26 cellular contexts compared by ENCODE assay signal in genomic region chr2:121359170-121359569, GRCh38.
"Had no signal": no experiment of that assay in that cellular context is flagged by ENCODE, and none has a peak within 500 bp of the region (broad histone marks: within the 10 kb centered on the region; RNA-seq: fewer than 3 reads in every experiment).

No MANE protein-coding gene starts in this region.

- H3K9me3 ChIP-seq: body of pancreas, esophagus muscularis mucosa, gastroesophageal sphincter had no signal

- H3K4me1 Mint-ChIP-seq: T-cell, WTC11 had no signal

- H3K27ac Mint-ChIP-seq: activated CD8-positive, alpha-beta T cell treated with anti-CD3 and anti-CD28 coated beads for 36 hours; activated naive CD8-positive, alpha-beta T cell; effector memory CD8-positive, alpha-beta T cell; T-helper 1 cell treated with Interleukin-12 subunit alpha and Interleukin-12 subunit beta and Interleukin-4 antibody, amounts not matched to agents 30 μg/mL and 1 μg/mL, for 36 hours; WTC11 had no signal

- DNase-seq: activated CD4-positive, alpha-beta T cell treated with anti-CD3 and anti-CD28 coated beads for 48 hours; activated CD4-positive, alpha-beta T cell treated with anti-CD3 and anti-CD28 coated beads, Interleukin-2, amount 50 U/mL, for 1 hour; activated CD4-positive, alpha-beta T cell treated with anti-CD3 and anti-CD28 coated beads, Interleukin-2, amount 50 U/mL, for 48 hours; activated CD8-positive, alpha-beta memory T cell treated with anti-CD3 and anti-CD28 coated beads for 24 hours; activated CD8-positive, alpha-beta T cell treated with anti-CD3 and anti-CD28 coated beads for 36 hours; activated gamma-delta T cell; activated naive CD4-positive, alpha-beta T cell treated with anti-CD3 and anti-CD28 coated beads, Interleukin-2, amount 50 U/mL, for 16 hours; activated naive CD4-positive, alpha-beta T cell treated with Interleukin-2 at 50 U/mL for 16 hours; activated T-cell treated with anti-CD3 and anti-CD28 coated beads, Interleukin-2, amount 50 U/mL, for 4 hours; amniotic stem cell; anterior cingulate cortex; body of pancreas; caudate nucleus; cortex of kidney; dermis blood vessel endothelial cell; effector CD4-positive, alpha-beta T cell; effector memory CD8-positive, alpha-beta T cell; erythroblast; foreskin keratinocyte; hippocampal formation; T-cell had no signal

- H3K4me3 ChIP-seq: body of pancreas, esophagus muscularis mucosa, gastroesophageal sphincter had no signal

- H3K27ac ChIP-seq: body of pancreas, esophagus muscularis mucosa, foreskin keratinocyte, gastroesophageal sphincter had no signal

- ATAC-seq: activated CD8-positive, alpha-beta T cell treated with anti-CD3 and anti-CD28 coated beads for 36 hours; activated T-cell treated with anti-CD3 and anti-CD28 coated beads, Interleukin-2, amount 50 U/mL, for 4 hours; body of pancreas; effector memory CD8-positive, alpha-beta T cell; foreskin keratinocyte; gastroesophageal sphincter; T-cell; WTC11 had no signal

- H3K9me3 Mint-ChIP-seq: activated CD8-positive, alpha-beta T cell treated with anti-CD3 and anti-CD28 coated beads for 36 hours; activated T-cell treated with anti-CD3 and anti-CD28 coated beads, Interleukin-2, amount 50 U/mL, for 4 hours; effector memory CD8-positive, alpha-beta T cell; T-cell; T-helper 1 cell treated with Interleukin-12 subunit alpha and Interleukin-12 subunit beta and Interleukin-4 antibody, amounts not matched to agents 30 μg/mL and 1 μg/mL, for 36 hours; WTC11 had no signal

- H3K4me3 Mint-ChIP-seq: activated CD8-positive, alpha-beta T cell treated with anti-CD3 and anti-CD28 coated beads for 36 hours; activated naive CD8-positive, alpha-beta T cell; activated T-cell treated with anti-CD3 and anti-CD28 coated beads, Interleukin-2, amount 50 U/mL, for 4 hours; effector memory CD8-positive, alpha-beta T cell; T-cell; T-helper 1 cell treated with Interleukin-12 subunit alpha and Interleukin-12 subunit beta and Interleukin-4 antibody, amounts not matched to agents 30 μg/mL and 1 μg/mL, for 36 hours; WTC11 had no signal

- H3K27me3 ChIP-seq: body of pancreas, esophagus muscularis mucosa, foreskin keratinocyte, gastroesophageal sphincter had no signal

- H3K27me3 Mint-ChIP-seq: activated CD8-positive, alpha-beta T cell treated with anti-CD3 and anti-CD28 coated beads for 36 hours; activated naive CD8-positive, alpha-beta T cell; effector memory CD8-positive, alpha-beta T cell; T-cell had no signal
